Comparison of ENCODE assay signal across 8 cellular contexts in the genomic region with DNA sequence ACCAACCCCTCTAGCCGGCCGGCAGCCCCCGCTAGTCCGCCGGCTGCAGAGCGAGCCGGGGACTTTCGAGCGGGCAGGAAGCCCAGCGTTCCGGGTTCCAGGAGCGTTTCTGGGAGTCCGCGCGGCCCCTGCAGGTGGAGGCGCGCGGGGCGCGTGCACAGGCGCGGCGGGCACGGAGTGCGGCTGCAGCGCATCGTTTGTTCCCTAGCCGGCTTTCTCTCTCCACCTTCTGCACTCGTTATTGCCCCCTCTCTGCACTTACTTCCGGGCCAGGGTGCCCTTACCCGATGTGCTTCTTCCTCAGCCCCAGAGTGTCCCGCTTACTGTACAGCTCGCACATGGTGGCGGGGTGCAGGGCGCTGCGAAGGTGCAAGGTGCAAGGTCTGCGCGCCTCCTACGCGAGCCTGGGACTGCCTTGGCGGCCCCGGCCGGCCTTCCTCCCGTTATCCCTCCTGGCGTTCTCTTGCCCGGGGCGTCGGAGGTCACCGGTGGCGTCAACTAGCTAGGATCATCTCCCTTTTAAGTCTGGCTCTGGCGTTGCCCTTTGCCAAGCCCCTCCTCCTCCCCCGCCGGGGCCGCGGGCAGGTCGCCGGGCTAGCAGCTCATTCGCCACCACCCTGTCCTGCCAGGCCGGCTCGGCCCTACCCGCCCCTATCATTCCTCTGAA. TPM values are rescaled to one million over a fixed set of nuclear protein-coding genes. Genes with fewer than 3 reads are reported as not detected.
DNase-seq lines count a peak whose midpoint lies in the region; ATAC-seq and TF ChIP-seq lines count a peak whose summit lies in the region.

Gene ETNPPL (minus strand): TSS at position 495 of the 667 bp plus-strand sequence. CDS start 155 bp downstream, at position 340.

- intact Hi-C loops in Right ventricle myocardium superior (cut with DNase I): no loop called here

- H4K20me1 ChIP-seq in KMS-11 (ENCODE audit: insufficient read depth): no peaks in the 10 kb centered on the region

- peaks cover 2% of the 10 kb centered on the region for H3K36me3 Mint-ChIP-seq in activated naive CD4-positive, alpha-beta T cell treated with anti-CD3 and anti-CD28 coated beads, Interleukin-2, amount 50 U/mL, for 24 hours
- H3K36me3 Mint-ChIP-seq in osteocyte (ENCODE audit: unreplicated experiment): no peaks in the 10 kb centered on the region

- H3K4me3 ChIP-seq in KMS-11 (IDR thresholded peaks at IDR 0.05; ENCODE audit: insufficient read depth, low read depth, low read length): peak within 1 kb of the TSS; percentile 48

- peak; percentile 82 for DNase-seq in DMS53 (lab: John Stamatoyannopoulos, UW)
- DNase-seq in Right ventricle myocardium superior: peak; percentile 55
- DNase-seq in osteocyte (ENCODE audit: extremely low spot score, unreplicated experiment): peak; percentile 84
- DNase-seq in OCI-M1 (lab: John Stamatoyannopoulos, UW): no peak
- no peak for DNase-seq in T-helper 9 cell

- peak within 1 kb of the TSS; percentile 96 for H2AFZ ChIP-seq in KMS-11 (ENCODE audit: low read depth)

- no peaks in the 10 kb centered on the region for H3K79me2 ChIP-seq in KMS-11 (ENCODE audit: insufficient read depth, low read depth)

- peak within 1 kb of the TSS; percentile 76 for H3K4me2 ChIP-seq in KMS-11

- peaks cover 35% of the 10 kb centered on the region for H3K27me3 Mint-ChIP-seq in activated naive CD4-positive, alpha-beta T cell treated with anti-CD3 and anti-CD28 coated beads, Interleukin-2, amount 50 U/mL, for 24 hours
- peaks cover 45% of the 10 kb centered on the region for H3K27me3 Mint-ChIP-seq in osteocyte (ENCODE audit: unreplicated experiment)

- no peak within 1 kb of the TSS for H3K27ac Mint-ChIP-seq in activated naive CD4-positive, alpha-beta T cell treated with anti-CD3 and anti-CD28 coated beads, Interleukin-2, amount 50 U/mL, for 24 hours
- H3K27ac Mint-ChIP-seq in osteocyte (ENCODE audit: unreplicated experiment): no peak within 1 kb of the TSS

- no peak within 1 kb of the TSS for H3K27ac ChIP-seq in KMS-11

- ATAC-seq in Right ventricle myocardium superior (ENCODE audit: poor library complexity) (peak; percentile 86), GM18873 (IDR thresholded peaks at IDR 0.05; ENCODE audit: low FRiP score, unreplicated experiment) (no peak)

- H3K4me1 ChIP-seq in KMS-11 (ENCODE audit: low read depth, poor library complexity, severe bottlenecking): peaks cover 8% of the 10 kb centered on the region

- peaks cover 15% of the 10 kb centered on the region for H3K4me1 Mint-ChIP-seq in activated naive CD4-positive, alpha-beta T cell treated with anti-CD3 and anti-CD28 coated beads, Interleukin-2, amount 50 U/mL, for 24 hours
- H3K4me1 Mint-ChIP-seq in osteocyte (ENCODE audit: unreplicated experiment): peaks cover 10% of the 10 kb centered on the region

- H3K27me3 ChIP-seq in KMS-11 (ENCODE audit: insufficient read depth, low read depth): no peaks in the 10 kb centered on the region; the same call in 1 of the 2 replicates

- H3K4me3 Mint-ChIP-seq in activated naive CD4-positive, alpha-beta T cell treated with anti-CD3 and anti-CD28 coated beads, Interleukin-2, amount 50 U/mL, for 24 hours: peak within 1 kb of the TSS; percentile 90
- H3K4me3 Mint-ChIP-seq in osteocyte (ENCODE audit: unreplicated experiment): peak within 1 kb of the TSS; percentile 73

- no peaks in the 10 kb centered on the region for H3K36me3 ChIP-seq in KMS-11 (ENCODE audit: insufficient read depth)

- peak within 1 kb of the TSS; percentile 55 for H3K9ac ChIP-seq in KMS-11

- peak; percentile 31; the same call in 1 of the 2 replicates for TF ChIP-seq CTCF in KMS-11 (conservative IDR thresholded peaks at IDR 0.05; ENCODE audit: low read depth, low read length)
- no peak for TF ChIP-seq CTCF in osteocyte (IDR thresholded peaks at IDR 0.05)

- H3K9me3 Mint-ChIP-seq in activated naive CD4-positive, alpha-beta T cell treated with anti-CD3 and anti-CD28 coated beads, Interleukin-2, amount 50 U/mL, for 24 hours: no peaks in the 10 kb centered on the region
- H3K9me3 Mint-ChIP-seq in osteocyte (ENCODE audit: unreplicated experiment): no peaks in the 10 kb centered on the region

RNA-seq across cellular contexts. Expression of gene ETNPPL, which starts in this region (rescaled TPM):
- total RNA-seq in Right ventricle myocardium superior (14.5 TPM), osteocyte (not detected in 2 replicates)

Comparison
In these comparisons a context has a peak if more than half of its experiments do, and no peak if none do; other contexts are left out.
1. RNA of gene ETNPPL (total RNA-seq): 14.5 TPM in Right ventricle myocardium superior (single experiment); not detected in osteocyte; every median in the first group is over 10 times any median in the second.
2. Peak in DNase-seq in osteocyte; RNA of the gene not detected or under 1 TPM.
3. DNase-seq: peak in DMS53 (single experiment) and Right ventricle myocardium superior (single experiment); none in OCI-M1 (single experiment) and T-helper 9 cell (single experiment).